1 cellular context compared by ENCODE assay signal in genomic region chr16:58299757-58300349, GRCh38.
TF ChIP-seq lines count a peak whose summit lies in the region.

No MANE protein-coding gene starts in this region.

TF ChIP-seq in liver, 16 proteins besides CTCF, POLR2A, EP300 and RAD21 (continued from another document):
- TF ChIP-seq YY1 (IDR thresholded peaks at IDR 0.05) (no peak), JUND (IDR thresholded peaks at IDR 0.05) (no peak), GABPA (IDR thresholded peaks at IDR 0.05 in 1 of 2, conservative IDR thresholded peaks at IDR 0.05 in 1 of 2) (no peak), HNF4A (conservative IDR thresholded peaks at IDR 0.05) (no peak), NR2F2 (IDR thresholded peaks at IDR 0.05) (no peak), HNF4G (IDR thresholded peaks at IDR 0.05) (no peak), FOXA2 (IDR thresholded peaks at IDR 0.05) (no peak), ATF3 (IDR thresholded peaks at IDR 0.05) (no peak), EGR1 (IDR thresholded peaks at IDR 0.05; ENCODE audit: low read depth in 2 of 2) (no peak)
